In genomic region chr6:41939848-41940758, GRCh38 we compare ENCODE assay signal across 8 cellular contexts. TPM values are rescaled to one million over a fixed set of nuclear protein-coding genes. Genes with fewer than 3 reads are reported as not detected.
DNase-seq lines count a peak whose midpoint lies in the region; ATAC-seq and TF ChIP-seq lines count a peak whose summit lies in the region.

No MANE protein-coding gene starts in this region.

- intact Hi-C loops in CD14-positive monocyte (cut with micrococcal nuclease) (loop anchor here (2.0 to 5.0 kb wide), 6 partner anchors 19 to 107 kb away; partner anchors contain the start of genes BYSL (in 1 of the 2) and MED20 (in 1 of the 2)), left ventricle myocardium superior (cut with micrococcal nuclease) (loop anchor here (5.0 kb wide), 1 partner anchor 107 kb away; no protein-coding TSS in a partner anchor)
- intact Hi-C loops in activated T-helper 1 cell treated with anti-CD3 and anti-CD28 coated beads, Interleukin-12 subunit alpha, Interleukin-12 subunit beta, Interleukin-2, Interleukin-4 antibody, amounts not matched to agents 30 ng/mL and 10 ng/mL and 1 ng/mL, durations not matched to agents 14 hours and 24 hours and 36 hours (cut with micrococcal nuclease): loop anchor here (1.0 to 5.0 kb wide), 4 partner anchors 73 to 868 kb away; partner anchors contain the start of genes MRPS10, NFYA, OARD1 and TOMM6

- no peak for TF ChIP-seq CTCF in CD14-positive monocyte (IDR thresholded peaks at IDR 0.05)

- peaks cover 9% of the 10 kb centered on the region for H3K36me3 ChIP-seq in MG63

- H3K27ac Mint-ChIP-seq in CD14-positive monocyte: peak overlapping the region; percentile 90 to 99 (median 98)
- H3K27ac Mint-ChIP-seq in activated T-helper 1 cell treated with anti-CD3 and anti-CD28 coated beads, Interleukin-12 subunit alpha, Interleukin-12 subunit beta, Interleukin-2, Interleukin-4 antibody, amounts not matched to agents 30 ng/mL and 10 ng/mL and 1 ng/mL, durations not matched to agents 14 hours and 24 hours and 36 hours: peak overlapping the region; percentile 94

- no peak for ATAC-seq in left ventricle myocardium superior

- H3K4me1 Mint-ChIP-seq in CD14-positive monocyte: peaks cover 70% of the 10 kb centered on the region
- peaks cover 57% of the 10 kb centered on the region for H3K4me1 Mint-ChIP-seq in activated T-helper 1 cell treated with anti-CD3 and anti-CD28 coated beads, Interleukin-12 subunit alpha, Interleukin-12 subunit beta, Interleukin-2, Interleukin-4 antibody, amounts not matched to agents 30 ng/mL and 10 ng/mL and 1 ng/mL, durations not matched to agents 14 hours and 24 hours and 36 hours (ENCODE audit: low read depth)

- no peaks in the 10 kb centered on the region for H3K9me3 Mint-ChIP-seq in CD14-positive monocyte
- no peaks in the 10 kb centered on the region for H3K9me3 Mint-ChIP-seq in activated T-helper 1 cell treated with anti-CD3 and anti-CD28 coated beads, Interleukin-12 subunit alpha, Interleukin-12 subunit beta, Interleukin-2, Interleukin-4 antibody, amounts not matched to agents 30 ng/mL and 10 ng/mL and 1 ng/mL, durations not matched to agents 14 hours and 24 hours and 36 hours

- peak overlapping the region; percentile 77 for H3K4me3 ChIP-seq in MG63

- H3K36me3 Mint-ChIP-seq in CD14-positive monocyte: peaks cover 22 to 44% of the 10 kb centered on the region in 2 donors
- H3K36me3 Mint-ChIP-seq in activated T-helper 1 cell treated with anti-CD3 and anti-CD28 coated beads, Interleukin-12 subunit alpha, Interleukin-12 subunit beta, Interleukin-2, Interleukin-4 antibody, amounts not matched to agents 30 ng/mL and 10 ng/mL and 1 ng/mL, durations not matched to agents 14 hours and 24 hours and 36 hours (ENCODE audit: low read depth): peaks cover 38% of the 10 kb centered on the region

- DNase-seq in CD14-positive monocyte (ENCODE audit: low spot score) (no peak), MG63 (no peak), left ventricle myocardium superior (peak; percentile 37), retina (peak; percentile 37), NCI-H1092 (lab: John Stamatoyannopoulos, UW) (no peak), Kasumi-1 (lab: John Stamatoyannopoulos, UW) (no peak), D341Med (ENCODE audit: low spot score) (no peak)
- peak; percentile 48 for DNase-seq in activated T-helper 1 cell treated with anti-CD3 and anti-CD28 coated beads, Interleukin-12 subunit alpha, Interleukin-12 subunit beta, Interleukin-2, Interleukin-4 antibody, amounts not matched to agents 30 ng/mL and 10 ng/mL and 1 ng/mL, durations not matched to agents 14 hours and 24 hours and 36 hours (ENCODE audit: low spot score)

- no peaks in the 10 kb centered on the region for H3K9me3 ChIP-seq in MG63

- H3K4me3 Mint-ChIP-seq in CD14-positive monocyte: peak overlapping the region; percentile 95 to 97
- peak overlapping the region; percentile 99 for H3K4me3 Mint-ChIP-seq in activated T-helper 1 cell treated with anti-CD3 and anti-CD28 coated beads, Interleukin-12 subunit alpha, Interleukin-12 subunit beta, Interleukin-2, Interleukin-4 antibody, amounts not matched to agents 30 ng/mL and 10 ng/mL and 1 ng/mL, durations not matched to agents 14 hours and 24 hours and 36 hours

- H3K27me3 ChIP-seq in MG63: no peaks in the 10 kb centered on the region

- H3K27me3 Mint-ChIP-seq in CD14-positive monocyte (ENCODE audit: low read depth in 3 of 3): peaks cover 0 to 2% (median 0%) of the 10 kb centered on the region in 3 donors
- no peaks in the 10 kb centered on the region for H3K27me3 Mint-ChIP-seq in activated T-helper 1 cell treated with anti-CD3 and anti-CD28 coated beads, Interleukin-12 subunit alpha, Interleukin-12 subunit beta, Interleukin-2, Interleukin-4 antibody, amounts not matched to agents 30 ng/mL and 10 ng/mL and 1 ng/mL, durations not matched to agents 14 hours and 24 hours and 36 hours (ENCODE audit: insufficient read depth)

RNA-seq across cellular contexts. Expression of gene CCND3, which starts 1.5 kb away (rescaled TPM):
- 100 to 1,000 TPM; 259 to 273 TPM for polyA plus RNA-seq in CD14-positive monocyte
- total RNA-seq in MG63 (2014; rRNA removed; shearing (Covaris generic); ENCODE audit: low replicate concordance): 7.5 and 29.8 TPM in 2 replicates
- total RNA-seq in activated T-helper 1 cell treated with anti-CD3 and anti-CD28 coated beads, Interleukin-12 subunit alpha, Interleukin-12 subunit beta, Interleukin-2, Interleukin-4 antibody, amounts not matched to agents 30 ng/mL and 10 ng/mL and 1 ng/mL, durations not matched to agents 14 hours and 24 hours and 36 hours: 351 and 356 TPM in 2 replicates
- total RNA-seq in left ventricle myocardium superior: 52.7 TPM

RNA-seq across cellular contexts. Expression of gene BYSL, which starts 18.8 kb away (rescaled TPM):
- polyA plus RNA-seq in CD14-positive monocyte: 1 to 10 TPM; 2.7 to 3.9 TPM
- total RNA-seq in MG63 (2014; rRNA removed; shearing (Covaris generic); ENCODE audit: low replicate concordance): 34.0 and 64.8 TPM in 2 replicates
- 82.9 and 88.5 TPM in 2 replicates for total RNA-seq in activated T-helper 1 cell treated with anti-CD3 and anti-CD28 coated beads, Interleukin-12 subunit alpha, Interleukin-12 subunit beta, Interleukin-2, Interleukin-4 antibody, amounts not matched to agents 30 ng/mL and 10 ng/mL and 1 ng/mL, durations not matched to agents 14 hours and 24 hours and 36 hours
- total RNA-seq in left ventricle myocardium superior: 8.4 TPM

RNA-seq across cellular contexts. Expression of gene MED20, which starts 19.2 kb away (rescaled TPM):
- 10 to 100 TPM; 13.6 to 16.2 TPM for polyA plus RNA-seq in CD14-positive monocyte
- total RNA-seq in MG63 (2014; rRNA removed; shearing (Covaris generic); ENCODE audit: low replicate concordance): 7.7 and 13.7 TPM in 2 replicates
- 19.0 and 23.8 TPM in 2 replicates for total RNA-seq in activated T-helper 1 cell treated with anti-CD3 and anti-CD28 coated beads, Interleukin-12 subunit alpha, Interleukin-12 subunit beta, Interleukin-2, Interleukin-4 antibody, amounts not matched to agents 30 ng/mL and 10 ng/mL and 1 ng/mL, durations not matched to agents 14 hours and 24 hours and 36 hours
- total RNA-seq in left ventricle myocardium superior: 18.7 TPM

RNA-seq across cellular contexts. Expression of gene USP49, which starts 44.9 kb away (rescaled TPM):
- under 1 TPM; 0.08 to 0.37 TPM for polyA plus RNA-seq in CD14-positive monocyte
- 1.1 and 1.3 TPM in 2 replicates for total RNA-seq in MG63 (2014; rRNA removed; shearing (Covaris generic); ENCODE audit: low replicate concordance)
- total RNA-seq in activated T-helper 1 cell treated with anti-CD3 and anti-CD28 coated beads, Interleukin-12 subunit alpha, Interleukin-12 subunit beta, Interleukin-2, Interleukin-4 antibody, amounts not matched to agents 30 ng/mL and 10 ng/mL and 1 ng/mL, durations not matched to agents 14 hours and 24 hours and 36 hours: 4.8 and 5.3 TPM in 2 replicates
- 1.3 TPM for total RNA-seq in left ventricle myocardium superior

Comparison
In these comparisons a context has a peak if more than half of its experiments do, and no peak if none do; other contexts are left out.
1. DNase-seq: peak in activated T-helper 1 cell treated with anti-CD3 and anti-CD28 coated beads, Interleukin-12 subunit alpha, Interleukin-12 subunit beta, Interleukin-2, Interleukin-4 antibody, amounts not matched to agents 30 ng/mL and 10 ng/mL and 1 ng/mL, durations not matched to agents 14 hours and 24 hours and 36 hours (single experiment), left ventricle myocardium superior (single experiment) and retina (single experiment); none in CD14-positive monocyte (single experiment), MG63 (single experiment), NCI-H1092 (single experiment), Kasumi-1 (0 of 2) and D341Med (single experiment).